In genomic region chr10:89644967-89645741, GRCh38 we compare ENCODE assay signal across 1 cellular context.
TF ChIP-seq lines count a peak whose summit lies in the region.

Gene PANK1, minus strand, starts transcription at chr10:89645242. Its CDS starts 351 bp downstream, at chr10:89644891.

TF ChIP-seq in HepG2, 621 proteins besides CTCF, POLR2A, EP300 and RAD21 (continued from another document and continues in another):
- TF ChIP-seq TBL1XR1 (IDR thresholded peaks at IDR 0.05; ENCODE audit: borderline replicate concordance, low read length, partially characterized antibody) = no peak
- TF ChIP-seq STAG1 (CRISPR knock-in tag; IDR thresholded peaks at IDR 0.05) = no peak
- TF ChIP-seq ZNF773 (CRISPR knock-in tag; IDR thresholded peaks at IDR 0.05; ENCODE audit: borderline replicate concordance) = no peak
- TF ChIP-seq ARNTL (CRISPR knock-in tag; IDR thresholded peaks at IDR 0.05) = 0 out of 2 replicates have a peak, but pooled peaks have one; percentile 29
- TF ChIP-seq SMAD9 (CRISPR knock-in tag; IDR thresholded peaks at IDR 0.05) = no peak
- no peak for TF ChIP-seq ZFP62 (CRISPR knock-in tag; IDR thresholded peaks at IDR 0.05)
- TF ChIP-seq ZNF790 (CRISPR knock-in tag; IDR thresholded peaks at IDR 0.05; ENCODE audit: borderline replicate concordance) = no peak
- TF ChIP-seq POLR2G (IDR thresholded peaks at IDR 0.05; ENCODE audit: low read depth, low read length) = peak; percentile 88
- no peak for TF ChIP-seq THAP7 (CRISPR knock-in tag; IDR thresholded peaks at IDR 0.05)
- TF ChIP-seq ZNF510 (CRISPR knock-in tag; IDR thresholded peaks at IDR 0.05; ENCODE audit: low read depth) = no peak
- TF ChIP-seq ZNF282 (IDR thresholded peaks at IDR 0.05; ENCODE audit: partially characterized antibody) = no peak
- no peak for TF ChIP-seq ZNF235 (CRISPR knock-in tag; IDR thresholded peaks at IDR 0.05; ENCODE audit: borderline replicate concordance)
- peak; percentile 9 for TF ChIP-seq JARID2 (CRISPR knock-in tag; IDR thresholded peaks at IDR 0.05; ENCODE audit: insufficient replicate concordance)
- no peak for TF ChIP-seq ZNF776 (CRISPR knock-in tag; IDR thresholded peaks at IDR 0.05)
- no peak for TF ChIP-seq PAX8 (CRISPR knock-in tag; IDR thresholded peaks at IDR 0.05; ENCODE audit: borderline replicate concordance)
- no peak for TF ChIP-seq ZNF224 (CRISPR knock-in tag; IDR thresholded peaks at IDR 0.05)
- TF ChIP-seq ZNF333 (CRISPR knock-in tag; IDR thresholded peaks at IDR 0.05; ENCODE audit: borderline replicate concordance) = no peak
- TF ChIP-seq ZSCAN20 (CRISPR knock-in tag; IDR thresholded peaks at IDR 0.05; ENCODE audit: borderline replicate concordance) = no peak
- no peak for TF ChIP-seq ZNF30 (CRISPR knock-in tag; IDR thresholded peaks at IDR 0.05)
- TF ChIP-seq HNF1A (IDR thresholded peaks at IDR 0.05; ENCODE audit: low read depth) = no peak
- no peak for TF ChIP-seq HNF1A (CRISPR knock-in tag; IDR thresholded peaks at IDR 0.05; ENCODE audit: borderline replicate concordance)
- TF ChIP-seq FOXJ3 (CRISPR knock-in tag; IDR thresholded peaks at IDR 0.05; ENCODE audit: borderline replicate concordance) = no peak
- TF ChIP-seq TBX2 (CRISPR knock-in tag; IDR thresholded peaks at IDR 0.05; ENCODE audit: borderline replicate concordance) = peak; percentile 86
- no peak for TF ChIP-seq KLF9 (CRISPR knock-in tag; IDR thresholded peaks at IDR 0.05; ENCODE audit: low read depth)
- TF ChIP-seq ZNF558 (CRISPR knock-in tag; IDR thresholded peaks at IDR 0.05; ENCODE audit: borderline replicate concordance) = 0 out of 2 replicates have a peak, but pooled peaks have one; percentile 14
- no peak for TF ChIP-seq ZNF343 (CRISPR knock-in tag; IDR thresholded peaks at IDR 0.05)
- no peak for TF ChIP-seq ONECUT2 (CRISPR knock-in tag; IDR thresholded peaks at IDR 0.05)
- no peak for TF ChIP-seq KDM5B (CRISPR knock-in tag; IDR thresholded peaks at IDR 0.05; ENCODE audit: borderline replicate concordance)
- TF ChIP-seq MTF2 (CRISPR knock-in tag; IDR thresholded peaks at IDR 0.05; ENCODE audit: borderline replicate concordance) = 0 out of 2 replicates have a peak, but pooled peaks have one; percentile 49
- no peak for TF ChIP-seq NR3C1 (CRISPR knock-in tag; IDR thresholded peaks at IDR 0.05)
- TF ChIP-seq NFE2 (CRISPR knock-in tag; IDR thresholded peaks at IDR 0.05) = no peak
- TF ChIP-seq DMAP1 (CRISPR knock-in tag; IDR thresholded peaks at IDR 0.05) = no peak; the same call in 1 of the 2 replicates
- TF ChIP-seq TIGD3 (CRISPR knock-in tag; IDR thresholded peaks at IDR 0.05; ENCODE audit: borderline replicate concordance) = peak; percentile 36; the same call in 1 of the 2 replicates
- TF ChIP-seq ISX (CRISPR knock-in tag; conservative IDR thresholded peaks at IDR 0.05) = no peak
- TF ChIP-seq RFX5 (IDR thresholded peaks at IDR 0.05; ENCODE audit: low read depth, low read length) = no peak
- no peak for TF ChIP-seq ZUFSP (CRISPR knock-in tag; IDR thresholded peaks at IDR 0.05; ENCODE audit: borderline replicate concordance)
- TF ChIP-seq ADNP (CRISPR knock-in tag; IDR thresholded peaks at IDR 0.05) = no peak
- TF ChIP-seq ZBTB2 (CRISPR knock-in tag; IDR thresholded peaks at IDR 0.05; ENCODE audit: low read depth) = 0 out of 2 replicates have a peak, but pooled peaks have one; percentile 52
- TF ChIP-seq MATR3 (CRISPR knock-in tag; IDR thresholded peaks at IDR 0.05) = no peak
- no peak for TF ChIP-seq TEF (CRISPR knock-in tag; IDR thresholded peaks at IDR 0.05)
- TF ChIP-seq FOXA3 (CRISPR knock-in tag; IDR thresholded peaks at IDR 0.05) = no peak
- TF ChIP-seq TCF7 (IDR thresholded peaks at IDR 0.05; ENCODE audit: low read depth) = no peak
- no peak for TF ChIP-seq ZBED4 (CRISPR knock-in tag; IDR thresholded peaks at IDR 0.05; ENCODE audit: borderline replicate concordance)
- no peak; the same call in 1 of the 2 replicates for TF ChIP-seq PATZ1 (CRISPR knock-in tag; IDR thresholded peaks at IDR 0.05)
- no peak for TF ChIP-seq JDP2 (CRISPR knock-in tag; IDR thresholded peaks at IDR 0.05; ENCODE audit: borderline replicate concordance)
- peak; percentile 60 for TF ChIP-seq TAF1 (CRISPR knock-in tag; IDR thresholded peaks at IDR 0.05)
- TF ChIP-seq ZNF513 (CRISPR knock-in tag; conservative IDR thresholded peaks at IDR 0.05) = no peak
- TF ChIP-seq LCORL (IDR thresholded peaks at IDR 0.05) = no peak
- TF ChIP-seq LCORL (CRISPR knock-in tag; IDR thresholded peaks at IDR 0.05) = peak; percentile 43
- TF ChIP-seq TEAD3 (CRISPR knock-in tag; optimal IDR thresholded peaks at IDR 0.05; ENCODE audit: borderline replicate concordance) = no peak
